28 cellular contexts compared by ENCODE assay signal in genomic region chr17:72264682-72265405, GRCh38.
A peak's percentile ranks its signal among the peaks of the same experiment; 100 is the strongest.
DNase-seq lines count a peak whose midpoint lies in the region; ATAC-seq and TF ChIP-seq lines count a peak whose summit lies in the region.
"Had no signal": no experiment of that assay in that cellular context is flagged by ENCODE, and none has a peak within 500 bp of the region (broad histone marks: within the 10 kb centered on the region; RNA-seq: fewer than 3 reads in every experiment).

No MANE protein-coding gene starts in this region.

- H3K36me3 Mint-ChIP-seq in activated CD4-positive, alpha-beta T cell treated with anti-CD3 and anti-CD28 coated beads for 36 hours (ENCODE audit: low read depth): no peaks in the 10 kb centered on the region
- no peaks in the 10 kb centered on the region for H3K36me3 Mint-ChIP-seq in progenitor cell of endocrine pancreas (ENCODE audit: insufficient read depth)
- H3K36me3 Mint-ChIP-seq: CD4-positive, alpha-beta memory T cell; stimulated activated effector memory CD8-positive, alpha-beta T cell treated with anti-CD3 and anti-CD28 coated beads, Interleukin-12 subunit alpha, Interleukin-12 subunit beta, amount 100 ng/mL, for 72 hours had no signal

- no peak overlapping the region for H3K27ac Mint-ChIP-seq in activated CD4-positive, alpha-beta T cell treated with anti-CD3 and anti-CD28 coated beads for 36 hours
- no peak overlapping the region for H3K27ac Mint-ChIP-seq in progenitor cell of endocrine pancreas
- H3K27ac Mint-ChIP-seq: activated CD8-positive, alpha-beta T cell treated with anti-CD3 and anti-CD28 coated beads for 36 hours; activated naive CD4-positive, alpha-beta T cell treated with anti-CD3 and anti-CD28 coated beads for 36 hours; B cell; CD4-positive, alpha-beta memory T cell; endodermal cell; stimulated activated effector memory CD8-positive, alpha-beta T cell treated with anti-CD3 and anti-CD28 coated beads, Interleukin-12 subunit alpha, Interleukin-12 subunit beta, amount 100 ng/mL, for 72 hours had no signal

- H3K27me3 Mint-ChIP-seq in activated CD4-positive, alpha-beta T cell treated with anti-CD3 and anti-CD28 coated beads for 36 hours: peaks cover 6% of the 10 kb centered on the region
- peaks cover 36% of the 10 kb centered on the region for H3K27me3 Mint-ChIP-seq in progenitor cell of endocrine pancreas

- TF ChIP-seq POLR2A in ovary (IDR thresholded peaks at IDR 0.05) (no peak), stomach (IDR thresholded peaks at IDR 0.05) (no peak)

- intact Hi-C loops in activated CD4-positive, alpha-beta T cell treated with anti-CD3 and anti-CD28 coated beads for 36 hours (cut with DNase I, micrococcal nuclease): no loop called here
- intact Hi-C loops in ovary (cut with DNase I): no loop called here
- intact Hi-C loops in stomach (cut with DNase I; ENCODE audit: low total_unique reads): no loop called here

- TF ChIP-seq CTCF in ovary (IDR thresholded peaks at IDR 0.05): no peak
- TF ChIP-seq CTCF in stomach (IDR thresholded peaks at IDR 0.05): no peak
- TF ChIP-seq CTCF in progenitor cell of endocrine pancreas (IDR thresholded peaks at IDR 0.05; ENCODE audit: unreplicated experiment): no peak

- H3K9me3 ChIP-seq in ovary (no peaks in the 10 kb centered on the region), stomach (peaks cover 0 to 3% (median 0%) of the 10 kb centered on the region in 4 donors)
- H3K9me3 ChIP-seq: body of pancreas had no signal

- ATAC-seq in GM18502 (IDR thresholded peaks at IDR 0.05; ENCODE audit: poor library complexity, unreplicated experiment) (peak; percentile 69), GM19328 (IDR thresholded peaks at IDR 0.05; ENCODE audit: unreplicated experiment) (peak; percentile 51), HG02852 (IDR thresholded peaks at IDR 0.05; ENCODE audit: unreplicated experiment) (peak; percentile 80), HG03565 (IDR thresholded peaks at IDR 0.05; ENCODE audit: unreplicated experiment) (peak; percentile 54)
- no peak for ATAC-seq in activated CD4-positive, alpha-beta T cell treated with anti-CD3 and anti-CD28 coated beads for 36 hours
- ATAC-seq: activated CD8-positive, alpha-beta T cell treated with anti-CD3 and anti-CD28 coated beads for 36 hours; body of pancreas; left lung; stimulated activated effector memory CD8-positive, alpha-beta T cell treated with anti-CD3 and anti-CD28 coated beads, Interleukin-12 subunit alpha, Interleukin-12 subunit beta, amount 100 ng/mL, for 72 hours had no signal

- H3K27ac ChIP-seq in ovary (no peak overlapping the region), stomach (no peak overlapping the region)
- H3K27ac ChIP-seq: body of pancreas, left lung, Peyer's patch had no signal

- peaks cover 3% of the 10 kb centered on the region for H3K9me3 Mint-ChIP-seq in activated CD4-positive, alpha-beta T cell treated with anti-CD3 and anti-CD28 coated beads for 36 hours (ENCODE audit: low read depth)
- peaks cover 8% of the 10 kb centered on the region for H3K9me3 Mint-ChIP-seq in progenitor cell of endocrine pancreas (ENCODE audit: low read depth)
- H3K9me3 Mint-ChIP-seq: activated CD8-positive, alpha-beta T cell treated with anti-CD3 and anti-CD28 coated beads for 36 hours had no signal

- no peak overlapping the region for H3K4me3 Mint-ChIP-seq in activated CD4-positive, alpha-beta T cell treated with anti-CD3 and anti-CD28 coated beads for 36 hours
- no peak overlapping the region for H3K4me3 Mint-ChIP-seq in progenitor cell of endocrine pancreas (ENCODE audit: low read depth)
- H3K4me3 Mint-ChIP-seq: activated CD8-positive, alpha-beta T cell treated with anti-CD3 and anti-CD28 coated beads for 36 hours; activated naive CD4-positive, alpha-beta T cell treated with anti-CD3 and anti-CD28 coated beads for 36 hours; B cell; CD4-positive, alpha-beta memory T cell; endodermal cell; stimulated activated effector memory CD8-positive, alpha-beta T cell treated with anti-CD3 and anti-CD28 coated beads, Interleukin-12 subunit alpha, Interleukin-12 subunit beta, amount 100 ng/mL, for 72 hours; type B pancreatic cell had no signal

- no peaks in the 10 kb centered on the region for H3K36me3 ChIP-seq in ovary
- no peaks in the 10 kb centered on the region for H3K36me3 ChIP-seq in stomach
- H3K36me3 ChIP-seq: left lung, Peyer's patch had no signal

- no peaks in the 10 kb centered on the region for H3K4me1 Mint-ChIP-seq in activated CD4-positive, alpha-beta T cell treated with anti-CD3 and anti-CD28 coated beads for 36 hours
- H3K4me1 Mint-ChIP-seq in progenitor cell of endocrine pancreas (ENCODE audit: low read depth): peaks cover 7% of the 10 kb centered on the region
- H3K4me1 Mint-ChIP-seq: B cell; CD4-positive, alpha-beta memory T cell; stimulated activated effector memory CD8-positive, alpha-beta T cell treated with anti-CD3 and anti-CD28 coated beads, Interleukin-12 subunit alpha, Interleukin-12 subunit beta, amount 100 ng/mL, for 72 hours had no signal

- H3K4me3 ChIP-seq in ovary: no peak overlapping the region
- no peak overlapping the region for H3K4me3 ChIP-seq in stomach
- H3K4me3 ChIP-seq: body of pancreas, left lung, Peyer's patch had no signal

- no peak for DNase-seq in activated CD4-positive, alpha-beta T cell treated with anti-CD3 and anti-CD28 coated beads for 36 hours
- DNase-seq in ovary (no peak), stomach (no peak), progenitor cell of endocrine pancreas (ENCODE audit: low spot score, unreplicated experiment) (no peak)
- DNase-seq: ACHN; activated CD4-positive, CD25-positive, alpha-beta regulatory T cell treated with anti-CD3 and anti-CD28 coated beads, Interleukin-2, amount 50 U/mL, for 72 hours; activated CD8-positive, alpha-beta T cell treated with anti-CD3 and anti-CD28 coated beads for 36 hours; activated naive CD4-positive, alpha-beta T cell treated with anti-CD3 and anti-CD28 coated beads for 36 hours; body of pancreas; CD4-positive, alpha-beta memory T cell; cerebellar nuclear complex; dermis blood vessel endothelial cell; endodermal cell; GOT3; left lung; mesenchymal stem cell; NCI-H1930; NCI-H226; Peyer's patch; SHP77; T-helper 2 cell had no signal

- CTCF ChIA-PET in activated CD4-positive, alpha-beta T cell treated with anti-CD3 and anti-CD28 coated beads for 36 hours (lab: Charles Lee): interaction anchor here (1.2 to 1.5 kb wide), 2 partner anchors 10 to 548 kb away, joined by 3 to 6 read pairs; no protein-coding TSS in a partner anchor

- 77 to 87% (median 86%) methylated on average over 4 of the region's 4 CpGs for WGBS in ovary, 3 donors
- 84 to 95% (median 91%) methylated on average over 4 of the region's 4 CpGs for WGBS in stomach, 5 donors

- no peak for TF ChIP-seq EP300 in ovary (IDR thresholded peaks at IDR 0.05)
- TF ChIP-seq EP300 in stomach (IDR thresholded peaks at IDR 0.05): no peak

- POLR2A ChIA-PET in activated CD4-positive, alpha-beta T cell treated with anti-CD3 and anti-CD28 coated beads for 36 hours (lab: Charles Lee): no interaction called here

- H3K4me1 ChIP-seq in ovary (ENCODE audit: insufficient read depth) (no peaks in the 10 kb centered on the region), stomach (no peaks in the 10 kb centered on the region)
- H3K4me1 ChIP-seq: body of pancreas, left lung had no signal

- H3K27me3 ChIP-seq in ovary: no peaks in the 10 kb centered on the region
- H3K27me3 ChIP-seq in stomach: peaks cover 0 to 9% (median 0%) of the 10 kb centered on the region in 3 donors
- H3K27me3 ChIP-seq: Peyer's patch had no signal
